Comparison of ENCODE assay signal across 8 cellular contexts in genomic region chr19:18194208-18194530, GRCh38. TPM values are rescaled to one million over a fixed set of nuclear protein-coding genes. Genes with fewer than 3 reads are reported as not detected.
DNase-seq lines count a peak whose midpoint lies in the region; ATAC-seq and TF ChIP-seq lines count a peak whose summit lies in the region.

No MANE protein-coding gene starts in this region.

- no peak for ATAC-seq in HG03439 (IDR thresholded peaks at IDR 0.05; ENCODE audit: unreplicated experiment)
- ATAC-seq in HG03457 (IDR thresholded peaks at IDR 0.05; ENCODE audit: unreplicated experiment): no peak
- no peak for ATAC-seq in GM18511 (IDR thresholded peaks at IDR 0.05; ENCODE audit: unreplicated experiment)

- H3K27me3 ChIP-seq in BLaER1 treated with 17β-estradiol and CSF1 and Interleukin-3, amounts not matched to agents 10 nM and 100 nM: no peaks in the 10 kb centered on the region
- H3K27me3 ChIP-seq in colonic mucosa (no peaks in the 10 kb centered on the region), neural cell (ENCODE audit: insufficient read depth, low read depth, low read length) (no peaks in the 10 kb centered on the region)

- H3K9ac ChIP-seq in BLaER1 treated with 17β-estradiol and CSF1 and Interleukin-3, amounts not matched to agents 10 nM and 100 nM: peak overlapping the region; percentile 81 to 94 (median 85)
- H3K9ac ChIP-seq in colonic mucosa (ENCODE audit: low read depth in 2 of 2, low read length in 2 of 2) (peak overlapping the region; percentile 18 to 91), neural cell (ENCODE audit: low read length) (no peak overlapping the region)

- peaks cover 0 to 18% (median 0%) of the 10 kb centered on the region in 11 experiments; a peak in 5 of 22 replicates for H4K20me1 ChIP-seq in BLaER1 treated with 17β-estradiol and CSF1 and Interleukin-3, amounts not matched to agents 10 nM and 100 nM
- H4K20me1 ChIP-seq in neural cell (ENCODE audit: insufficient read depth): no peaks in the 10 kb centered on the region

- H2AFZ ChIP-seq in neural cell (ENCODE audit: low read depth, low read length): no peak overlapping the region

- DNase-seq in LNCaP clone FGC (ENCODE audit: low read depth) (no peak), colonic mucosa (no peak), SW 1271 (lab: John Stamatoyannopoulos, UW) (no peak)

- H3K4me1 ChIP-seq in BLaER1 treated with 17β-estradiol and CSF1 and Interleukin-3, amounts not matched to agents 10 nM and 100 nM: peaks cover 28 to 52% (median 46%) of the 10 kb centered on the region in 10 experiments
- peaks cover 8% of the 10 kb centered on the region for H3K4me1 ChIP-seq in colonic mucosa

- no peaks in the 10 kb centered on the region for H3K9me3 ChIP-seq in BLaER1 treated with 17β-estradiol and CSF1 and Interleukin-3, amounts not matched to agents 10 nM and 100 nM (replicated peaks in 1 of 11)
- no peaks in the 10 kb centered on the region for H3K9me3 ChIP-seq in colonic mucosa
- no peaks in the 10 kb centered on the region for H3K9me3 ChIP-seq in neural cell (ENCODE audit: low read length)

- peak overlapping the region in 5 of 11 experiments; percentile 73 to 81 (median 77); a peak in 6 of 22 replicates for H3K27ac ChIP-seq in BLaER1 treated with 17β-estradiol and CSF1 and Interleukin-3, amounts not matched to agents 10 nM and 100 nM
- peak overlapping the region; percentile 59 for H3K27ac ChIP-seq in colonic mucosa
- no peak overlapping the region for H3K27ac ChIP-seq in neural cell (ENCODE audit: low read length)

- peak overlapping the region; percentile 68 to 96 (median 84) for H3K4me3 ChIP-seq in BLaER1 treated with 17β-estradiol and CSF1 and Interleukin-3, amounts not matched to agents 10 nM and 100 nM
- peak overlapping the region; percentile 95 for H3K4me3 ChIP-seq in LNCaP clone FGC (ENCODE audit: low read depth, low read length)
- peak overlapping the region; percentile 5 for H3K4me3 ChIP-seq in colonic mucosa
- H3K4me3 ChIP-seq in neural cell (ENCODE audit: low read length): peak overlapping the region; percentile 93

- no peaks in the 10 kb centered on the region for H3K79me2 ChIP-seq in neural cell (replicated peaks; ENCODE audit: insufficient read depth, low read length)

- TF ChIP-seq EP300 in neural cell (conservative IDR thresholded peaks at IDR 0.05; ENCODE audit: poor library complexity, severe bottlenecking): no peak

- no peaks in the 10 kb centered on the region for H3F3A ChIP-seq in neural cell (ENCODE audit: insufficient read depth, low read length, poor library complexity, severe bottlenecking)

- intact Hi-C loops in colonic mucosa (cut with DNase I): no loop called here

- H3K36me3 ChIP-seq in BLaER1 treated with 17β-estradiol and CSF1 and Interleukin-3, amounts not matched to agents 10 nM and 100 nM: peaks cover 24 to 40% (median 30%) of the 10 kb centered on the region in 11 experiments
- no peaks in the 10 kb centered on the region for H3K36me3 ChIP-seq in colonic mucosa
- H3K36me3 ChIP-seq in neural cell (ENCODE audit: insufficient read depth, low read length): no peaks in the 10 kb centered on the region

- TF ChIP-seq CTCF in LNCaP clone FGC (IDR thresholded peaks at IDR 0.05; ENCODE audit: control insufficient read depth, extremely low read depth, insufficient read depth): no peak
- TF ChIP-seq CTCF in colonic mucosa (IDR thresholded peaks at IDR 0.05): no peak
- TF ChIP-seq CTCF in neural cell (IDR thresholded peaks at IDR 0.05; ENCODE audit: poor library complexity, severe bottlenecking): no peak

- no peaks in the 10 kb centered on the region for H3K9me2 ChIP-seq in neural cell (ENCODE audit: insufficient read depth, low read length)

- TF ChIP-seq RAD21 in neural cell (conservative IDR thresholded peaks at IDR 0.05): no peak

- H3K4me2 ChIP-seq in BLaER1 treated with 17β-estradiol and CSF1 and Interleukin-3, amounts not matched to agents 10 nM and 100 nM: peak overlapping the region; percentile 77 to 100 (median 98)
- peak overlapping the region; percentile 77 for H3K4me2 ChIP-seq in neural cell (ENCODE audit: low read length)

TF ChIP-seq in neural cell, 6 proteins besides CTCF, POLR2A, EP300 and RAD21:
- TF ChIP-seq MXI1 (conservative IDR thresholded peaks at IDR 0.05; ENCODE audit: poor library complexity, severe bottlenecking) (no peak), SMC3 (conservative IDR thresholded peaks at IDR 0.05; ENCODE audit: poor library complexity) (no peak), EZH2 (IDR thresholded peaks at IDR 0.05; ENCODE audit: borderline replicate concordance, insufficient read depth, low read length, poor library complexity, severe bottlenecking) (no peak), TAF1 (IDR thresholded peaks at IDR 0.05; ENCODE audit: low read depth) (no peak), POLR2AphosphoS5 (IDR thresholded peaks at IDR 0.05) (no peak)
- TF ChIP-seq, protein P1, sequence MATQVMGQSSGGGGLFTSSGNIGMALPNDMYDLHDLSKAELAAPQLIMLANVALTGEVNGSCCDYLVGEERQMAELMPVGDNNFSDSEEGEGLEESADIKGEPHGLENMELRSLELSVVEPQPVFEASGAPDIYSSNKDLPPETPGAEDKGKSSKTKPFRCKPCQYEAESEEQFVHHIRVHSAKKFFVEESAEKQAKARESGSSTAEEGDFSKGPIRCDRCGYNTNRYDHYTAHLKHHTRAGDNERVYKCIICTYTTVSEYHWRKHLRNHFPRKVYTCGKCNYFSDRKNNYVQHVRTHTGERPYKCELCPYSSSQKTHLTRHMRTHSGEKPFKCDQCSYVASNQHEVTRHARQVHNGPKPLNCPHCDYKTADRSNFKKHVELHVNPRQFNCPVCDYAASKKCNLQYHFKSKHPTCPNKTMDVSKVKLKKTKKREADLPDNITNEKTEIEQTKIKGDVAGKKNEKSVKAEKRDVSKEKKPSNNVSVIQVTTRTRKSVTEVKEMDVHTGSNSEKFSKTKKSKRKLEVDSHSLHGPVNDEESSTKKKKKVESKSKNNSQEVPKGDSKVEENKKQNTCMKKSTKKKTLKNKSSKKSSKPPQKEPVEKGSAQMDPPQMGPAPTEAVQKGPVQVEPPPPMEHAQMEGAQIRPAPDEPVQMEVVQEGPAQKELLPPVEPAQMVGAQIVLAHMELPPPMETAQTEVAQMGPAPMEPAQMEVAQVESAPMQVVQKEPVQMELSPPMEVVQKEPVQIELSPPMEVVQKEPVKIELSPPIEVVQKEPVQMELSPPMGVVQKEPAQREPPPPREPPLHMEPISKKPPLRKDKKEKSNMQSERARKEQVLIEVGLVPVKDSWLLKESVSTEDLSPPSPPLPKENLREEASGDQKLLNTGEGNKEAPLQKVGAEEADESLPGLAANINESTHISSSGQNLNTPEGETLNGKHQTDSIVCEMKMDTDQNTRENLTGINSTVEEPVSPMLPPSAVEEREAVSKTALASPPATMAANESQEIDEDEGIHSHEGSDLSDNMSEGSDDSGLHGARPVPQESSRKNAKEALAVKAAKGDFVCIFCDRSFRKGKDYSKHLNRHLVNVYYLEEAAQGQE (IDR thresholded peaks at IDR 0.05; ENCODE audit: borderline replicate concordance): no peak
TF ChIP-seq in neural cell: peak in this region for 0.

RNA-seq across cellular contexts. Expression of gene MPV17L2, which starts 1.2 kb away (rescaled TPM):
- 10 to 100 TPM in 1 of 2 donors, 1 to 10 TPM in 1; 8.9 to 21.7 TPM for total RNA-seq in colonic mucosa
- 17.7 and 23.8 TPM in 2 replicates for polyA plus RNA-seq in neural cell
- 8.1 and 10.0 TPM in 2 replicates for polyA minus RNA-seq in neural cell

RNA-seq across cellular contexts. Expression of gene RAB3A, which starts 9.7 kb away (rescaled TPM):
- 1 to 10 TPM; 3.5 to 4.2 TPM for total RNA-seq in colonic mucosa
- polyA plus RNA-seq in neural cell: 32.3 and 49.4 TPM in 2 replicates
- polyA minus RNA-seq in neural cell: 48.0 and 61.0 TPM in 2 replicates

RNA-seq across cellular contexts. Expression of gene IFI30, which starts 20.6 kb away (rescaled TPM):
- 10 to 100 TPM; 47.1 to 95.2 TPM for total RNA-seq in colonic mucosa
- 0.82 TPM in 1 of 2 replicates, not detected in the other for polyA plus RNA-seq in neural cell
- not detected in 2 replicates for polyA minus RNA-seq in neural cell

RNA-seq across cellular contexts. Expression of gene PDE4C, which starts 32.1 kb away (rescaled TPM):
- 1 to 10 TPM; 2.1 TPM for total RNA-seq in colonic mucosa
- polyA plus RNA-seq in neural cell: 1.6 and 2.6 TPM in 2 replicates
- 0.24 and 0.93 TPM in 2 replicates for polyA minus RNA-seq in neural cell

RNA-seq across cellular contexts. Expression of gene PIK3R2, which starts 41.2 kb away (rescaled TPM):
- 10 to 100 TPM; 42.9 to 48.2 TPM for total RNA-seq in colonic mucosa
- polyA plus RNA-seq in neural cell: 14.8 and 19.1 TPM in 2 replicates
- 33.1 and 35.4 TPM in 2 replicates for polyA minus RNA-seq in neural cell

Comparison
In these comparisons a context has a peak if more than half of its experiments do, and no peak if none do; other contexts are left out.
1. H3K4me3 ChIP-seq: peak in every context shown above with its lines; median percentile 95 in LNCaP clone FGC; 93 in neural cell; 84 in BLaER1 treated with 17β-estradiol and CSF1 and Interleukin-3, amounts not matched to agents 10 nM and 100 nM; 5 in colonic mucosa.